ENCODE assay signal across 8 cellular contexts in genomic region chr7:95433952-95434351, GRCh38. TPM values are rescaled to one million over a fixed set of nuclear protein-coding genes. Genes with fewer than 3 reads are reported as not detected.
DNase-seq lines count a peak whose midpoint lies in the region; ATAC-seq, FAIRE-seq and TF ChIP-seq lines count a peak whose summit lies in the region.

No MANE protein-coding gene starts in this region.

- WGBS in mesendoderm (ENCODE audit: extremely low coverage, insufficient coverage, low lambda C conversion rate): no CpG with 5 or more reads among the region's 5 CpGs
- WGBS in transverse colon (ENCODE audit: low coverage in 1 of 2), 2 donors: 52 to 62% methylated on average over 5 of the region's 5 CpGs

- H3K4me1 Mint-ChIP-seq in activated naive CD4-positive, alpha-beta T cell treated with anti-CD3 and anti-CD28 coated beads, Interleukin-2, amount 10 ng/mL, durations not matched to agents 7 days and 5 days: peaks cover 13% of the 10 kb centered on the region

- H3K79me2 ChIP-seq in mesendoderm (ENCODE audit: control insufficient read depth, insufficient read depth, low read length): peaks cover 5% of the 10 kb centered on the region

- no peak overlapping the region for H2BK120ac ChIP-seq in mesendoderm (ENCODE audit: low read depth, low read length)

- no peaks in the 10 kb centered on the region for H3K27me3 ChIP-seq in bronchial epithelial cell (ENCODE audit: control insufficient read depth, insufficient read depth, low read length)
- H3K27me3 ChIP-seq in mesendoderm (ENCODE audit: insufficient read depth, low read length, poor library complexity): no peaks in the 10 kb centered on the region
- no peaks in the 10 kb centered on the region for H3K27me3 ChIP-seq in transverse colon

- CTCF ChIA-PET in activated naive CD4-positive, alpha-beta T cell treated with anti-CD3 and anti-CD28 coated beads, Interleukin-2, amount 10 ng/mL, durations not matched to agents 7 days and 5 days (lab: Charles Lee): no interaction called here

- in situ Hi-C loops in transverse colon (cut with MboI; ENCODE audit: low pct_ligation_motif_present in 1 of 4, low pct_unique_long_range_greater_than_20kb in 1 of 4, low sequenced_read_pairs in 3 of 4): no loop called here

- H2AK5ac ChIP-seq in mesendoderm (ENCODE audit: low read length): no peak overlapping the region

- H3K4me3 ChIP-seq in bronchial epithelial cell (ENCODE audit: low read depth, low read length) (peak overlapping the region; percentile 70), mesendoderm (ENCODE audit: low read length) (peak overlapping the region; percentile 65), transverse colon (peak overlapping the region in 3 of 4 donors; percentile 53 to 82 (median 68))

- no peak overlapping the region for H4K5ac ChIP-seq in mesendoderm (ENCODE audit: low read length)

- H3K79me1 ChIP-seq in mesendoderm (ENCODE audit: low read length): peaks cover 12% of the 10 kb centered on the region

- TF ChIP-seq CTCF in bronchial epithelial cell (IDR thresholded peaks at IDR 0.05; ENCODE audit: insufficient read depth, low read length, severe bottlenecking) (no peak), transverse colon (IDR thresholded peaks at IDR 0.05) (no peak)

- H3K27ac Mint-ChIP-seq in activated naive CD4-positive, alpha-beta T cell treated with anti-CD3 and anti-CD28 coated beads, Interleukin-2, amount 10 ng/mL, durations not matched to agents 7 days and 5 days: no peak overlapping the region
- peak overlapping the region in 1 of 2 donors; percentile 77 for H3K27ac Mint-ChIP-seq in activated naive CD4-positive, alpha-beta T cell treated with anti-CD3 and anti-CD28 coated beads, Interleukin-2, amount 50 U/mL, for 72 hours

- no peak for TF ChIP-seq EP300 in transverse colon (IDR thresholded peaks at IDR 0.05; ENCODE audit: low read depth)

- peak overlapping the region; percentile 66 for H3K4me3 Mint-ChIP-seq in activated naive CD4-positive, alpha-beta T cell treated with anti-CD3 and anti-CD28 coated beads, Interleukin-2, amount 10 ng/mL, durations not matched to agents 7 days and 5 days

- H2BK15ac ChIP-seq in mesendoderm (replicated peaks; ENCODE audit: low read depth): no peak overlapping the region

- H3K9me3 ChIP-seq in transverse colon: no peaks in the 10 kb centered on the region

- no peaks in the 10 kb centered on the region for H3K9me3 Mint-ChIP-seq in activated naive CD4-positive, alpha-beta T cell treated with anti-CD3 and anti-CD28 coated beads, Interleukin-2, amount 10 ng/mL, durations not matched to agents 7 days and 5 days
- H3K9me3 Mint-ChIP-seq in activated naive CD4-positive, alpha-beta T cell treated with anti-CD3 and anti-CD28 coated beads, Interleukin-2, amount 50 U/mL, for 72 hours: no peaks in the 10 kb centered on the region

- no peak overlapping the region for H3K4ac ChIP-seq in mesendoderm (ENCODE audit: low read depth, low read length)

- H3K4me2 ChIP-seq in mesendoderm (ENCODE audit: low read length): peak overlapping the region; percentile 53

- H2BK5ac ChIP-seq in mesendoderm (ENCODE audit: low read length): no peak overlapping the region

- DNase-seq in activated naive CD4-positive, alpha-beta T cell treated with anti-CD3 and anti-CD28 coated beads, Interleukin-2, amount 10 ng/mL, durations not matched to agents 7 days and 5 days: no peak
- no peak for DNase-seq in activated naive CD4-positive, alpha-beta T cell treated with anti-CD3 and anti-CD28 coated beads, Interleukin-2, amount 50 U/mL, for 72 hours (ENCODE audit: low spot score in 2 of 2)
- DNase-seq in bronchial epithelial cell (ENCODE audit: low read depth): no peak
- no peak for DNase-seq in mesendoderm
- no peak for DNase-seq in transverse colon
- DNase-seq in HPDE6-E6E7 (ENCODE audit: extremely low spot score): no peak
- DNase-seq in DMS 273 treated with DMSO at 0.1 percent for 48 hours (lab: John Stamatoyannopoulos, UW): no peak
- DNase-seq in inferior parietal cortex (ENCODE audit: extremely low spot score): no peak

- H3K9ac ChIP-seq in mesendoderm (ENCODE audit: low read length): peak overlapping the region; percentile 91

- no peak for FAIRE-seq in bronchial epithelial cell (lab: Jason Lieb, UNC)

- TF ChIP-seq POLR2A in transverse colon (IDR thresholded peaks at IDR 0.05): no peak

- intact Hi-C loops in transverse colon (cut with DNase I; ENCODE audit: low total_unique reads): no loop called here

- peak overlapping the region; percentile 96 for H3K56ac ChIP-seq in mesendoderm (ENCODE audit: low read length)

- H3K27ac ChIP-seq in mesendoderm (ENCODE audit: low read depth, low read length) (no peak overlapping the region), transverse colon (peak overlapping the region; percentile 87 to 94 (median 91))

- H3K23ac ChIP-seq in mesendoderm (ENCODE audit: low read length): no peak overlapping the region

- H3K18ac ChIP-seq in mesendoderm (ENCODE audit: low read length): no peak overlapping the region

- H3K4me1 ChIP-seq in mesendoderm (ENCODE audit: control insufficient read depth, low read depth, low read length) (no peaks in the 10 kb centered on the region), transverse colon (peaks cover 11 to 39% (median 15%) of the 10 kb centered on the region in 4 donors)

- no peak overlapping the region for H4K8ac ChIP-seq in mesendoderm (ENCODE audit: low read depth, low read length)

- ATAC-seq in activated naive CD4-positive, alpha-beta T cell treated with anti-CD3 and anti-CD28 coated beads, Interleukin-2, amount 50 U/mL, for 72 hours: no peak

- H3K36me3 ChIP-seq in bronchial epithelial cell (ENCODE audit: control insufficient read depth, insufficient read depth, low read length) (no peaks in the 10 kb centered on the region), mesendoderm (ENCODE audit: control insufficient read depth, insufficient read depth, low read length) (no peaks in the 10 kb centered on the region), transverse colon (no peaks in the 10 kb centered on the region)

- no peaks in the 10 kb centered on the region for H3K36me3 Mint-ChIP-seq in activated naive CD4-positive, alpha-beta T cell treated with anti-CD3 and anti-CD28 coated beads, Interleukin-2, amount 10 ng/mL, durations not matched to agents 7 days and 5 days
- H3K36me3 Mint-ChIP-seq in activated naive CD4-positive, alpha-beta T cell treated with anti-CD3 and anti-CD28 coated beads, Interleukin-2, amount 50 U/mL, for 72 hours: peaks cover 0 to 5% of the 10 kb centered on the region in 2 donors

- H3K27me3 Mint-ChIP-seq in activated naive CD4-positive, alpha-beta T cell treated with anti-CD3 and anti-CD28 coated beads, Interleukin-2, amount 10 ng/mL, durations not matched to agents 7 days and 5 days: peaks cover 5% of the 10 kb centered on the region

RNA-seq across cellular contexts. Expression of gene PON2, which starts 0.9 kb away (rescaled TPM):
- total RNA-seq in activated naive CD4-positive, alpha-beta T cell treated with anti-CD3 and anti-CD28 coated beads, Interleukin-2, amount 50 U/mL, for 72 hours: 1 to 10 TPM; 5.0 to 5.9 TPM
- total RNA-seq in bronchial epithelial cell (40.8 and 52.4 TPM in 2 replicates), transverse colon (100 to 1,000 TPM; 120 to 299 (median 188) TPM)
- 32.2 TPM for polyA plus RNA-seq in mesendoderm (2013, experiment 1 of 2)
- 31.8 TPM for polyA plus RNA-seq in mesendoderm (2013, experiment 2 of 2)

RNA-seq across cellular contexts. Expression of gene PON3, which starts 37.8 kb away (rescaled TPM):
- under 1 TPM in 1 of 2 donors, not detected in 1; 0.45 TPM for total RNA-seq in activated naive CD4-positive, alpha-beta T cell treated with anti-CD3 and anti-CD28 coated beads, Interleukin-2, amount 50 U/mL, for 72 hours
- total RNA-seq in bronchial epithelial cell: 0.64 and 1.3 TPM in 2 replicates
- 0.03 TPM for polyA plus RNA-seq in mesendoderm (2013, experiment 1 of 2)
- 0.03 TPM for polyA plus RNA-seq in mesendoderm (2013, experiment 2 of 2)
- 1 to 10 TPM in 2 of 4 donors, under 1 TPM in 1, not detected in 1; 0.60 to 4.2 (median 3.0) TPM for total RNA-seq in transverse colon

RNA-seq across cellular contexts. Expression of gene ASB4, which starts 51.8 kb away (rescaled TPM):
- total RNA-seq in activated naive CD4-positive, alpha-beta T cell treated with anti-CD3 and anti-CD28 coated beads, Interleukin-2, amount 50 U/mL, for 72 hours: not detected
- total RNA-seq in bronchial epithelial cell (under 0.01 TPM in 1 of 2 replicates, not detected in the other), transverse colon (not detected)
- polyA plus RNA-seq in mesendoderm (2013, experiment 1 of 2): not detected
- not detected for polyA plus RNA-seq in mesendoderm (2013, experiment 2 of 2)
